ENCODE assay signal across 8 cellular contexts in the genomic region with DNA sequence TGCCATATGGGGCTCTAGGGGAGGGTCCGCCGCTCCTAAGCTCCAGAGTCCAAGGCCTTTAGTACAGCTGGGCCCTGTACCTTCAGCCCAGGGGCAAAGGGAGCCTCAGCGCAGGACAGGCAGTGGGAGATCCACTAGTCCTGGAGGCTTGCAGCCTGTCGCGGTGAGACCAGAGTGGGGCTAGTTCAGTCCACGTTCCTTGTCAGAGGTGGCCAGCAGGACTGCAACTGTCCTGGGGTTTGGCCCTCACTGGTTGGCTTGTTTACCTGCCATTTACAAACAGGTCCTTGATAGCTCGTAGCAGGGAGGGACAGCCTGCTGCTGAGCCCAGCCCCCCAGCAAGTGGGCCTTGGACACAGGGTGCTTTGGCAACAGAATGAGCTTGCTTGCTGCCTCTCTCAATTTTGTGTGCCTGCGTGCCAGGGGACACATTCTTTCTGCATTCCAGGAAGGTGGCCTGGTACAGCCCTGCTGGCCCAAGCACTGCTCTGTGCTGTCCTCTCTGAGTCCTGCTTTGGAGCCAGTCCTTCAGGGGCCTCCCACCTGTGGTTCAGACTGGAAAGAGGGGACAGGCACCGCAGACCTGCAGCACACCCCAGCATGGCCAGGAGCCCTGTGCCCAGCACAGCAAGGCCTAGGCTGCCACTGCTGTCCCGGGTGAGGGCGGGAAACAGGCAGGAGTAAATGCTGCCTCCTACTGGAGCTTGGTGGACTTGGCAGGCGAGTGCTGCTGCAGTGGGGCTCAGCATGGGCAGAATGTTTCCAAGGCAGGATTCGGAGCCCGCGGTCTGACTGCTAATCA. TPM values are rescaled to one million over a fixed set of nuclear protein-coding genes. Genes with fewer than 3 reads are reported as not detected.
A peak's percentile ranks its signal among the peaks of the same experiment; 100 is the strongest.
DNase-seq lines count a peak whose midpoint lies in the region; ATAC-seq and TF ChIP-seq lines count a peak whose summit lies in the region.

No MANE protein-coding gene starts in this region.

- peaks cover 20% of the 10 kb centered on the region for H3K4me1 Mint-ChIP-seq in activated CD4-positive, alpha-beta T cell treated with anti-CD3 and anti-CD28 coated beads, Interleukin-2, amount 10 ng/mL, durations not matched to agents 24 days and 14 days
- H3K4me1 Mint-ChIP-seq in osteocyte (ENCODE audit: unreplicated experiment) = peaks cover 16% of the 10 kb centered on the region

- no peak for ATAC-seq in HG02763 (IDR thresholded peaks at IDR 0.05; ENCODE audit: unreplicated experiment)
- no peak for ATAC-seq in HG02840 (IDR thresholded peaks at IDR 0.05; ENCODE audit: low FRiP score, unreplicated experiment)

- POLR2A ChIA-PET in HEK293 (lab: Yijun Ruan, JAX) = interaction anchor here (0.7 kb wide), 1 partner anchor 210 kb away, joined by 4 read pairs; no protein-coding TSS in a partner anchor

- H3K36me3 Mint-ChIP-seq in activated CD4-positive, alpha-beta T cell treated with anti-CD3 and anti-CD28 coated beads, Interleukin-2, amount 10 ng/mL, durations not matched to agents 24 days and 14 days (ENCODE audit: low read depth) = peaks cover 20% of the 10 kb centered on the region
- H3K36me3 Mint-ChIP-seq in osteocyte (ENCODE audit: unreplicated experiment) = peaks cover 19% of the 10 kb centered on the region

- H3K4me3 ChIP-seq in HEK293 (ENCODE audit: low read depth, low read length) = no peak overlapping the region

- H3K27me3 Mint-ChIP-seq in activated CD4-positive, alpha-beta T cell treated with anti-CD3 and anti-CD28 coated beads, Interleukin-2, amount 10 ng/mL, durations not matched to agents 24 days and 14 days = no peaks in the 10 kb centered on the region
- H3K27me3 Mint-ChIP-seq in osteocyte (ENCODE audit: unreplicated experiment) = no peaks in the 10 kb centered on the region

- H3K27ac ChIP-seq in HEK293 (ENCODE audit: extremely low read depth, low read depth, low read length) = no peak overlapping the region

- DNase-seq in AML-193 (lab: John Stamatoyannopoulos, UW) (peak; percentile 56 to 59), fibroblast of peridontal ligament (ENCODE audit: extremely low read depth) (peak; percentile 25), osteocyte (ENCODE audit: extremely low spot score, unreplicated experiment) (no peak), inferior parietal cortex (ENCODE audit: extremely low spot score) (no peak)
- peak; percentile 83 for DNase-seq in activated CD4-positive, alpha-beta T cell treated with anti-CD3 and anti-CD28 coated beads, Interleukin-2, amount 10 ng/mL, durations not matched to agents 24 days and 14 days

- TF ChIP-seq CTCF in HEK293 (tag by site-specific recombination; IDR thresholded peaks at IDR 0.05) = peak; percentile 39
- peak; percentile 48 for TF ChIP-seq CTCF in osteocyte (IDR thresholded peaks at IDR 0.05)

- H3K9me3 ChIP-seq in HEK293 (ENCODE audit: control insufficient read depth, insufficient read depth, low read depth, low read length) = no peaks in the 10 kb centered on the region

- H3K4me1 ChIP-seq in HEK293 (ENCODE audit: control insufficient read depth, insufficient read depth, low read length) = no peaks in the 10 kb centered on the region

- H3K36me3 ChIP-seq in HEK293 (ENCODE audit: control insufficient read depth in 2 of 2, insufficient read depth in 1 of 2, low read length in 2 of 2) = peaks cover 0 to 47% of the 10 kb centered on the region in 2 experiments; a peak in 1 of 3 replicates

- no peaks in the 10 kb centered on the region for H3K9me3 Mint-ChIP-seq in activated CD4-positive, alpha-beta T cell treated with anti-CD3 and anti-CD28 coated beads, Interleukin-2, amount 10 ng/mL, durations not matched to agents 24 days and 14 days
- no peaks in the 10 kb centered on the region for H3K9me3 Mint-ChIP-seq in osteocyte (ENCODE audit: unreplicated experiment)

- CTCF ChIA-PET in HEK293 (lab: Yijun Ruan, JAX) = interaction anchor here (0.6 to 2.0 kb wide), 9 partner anchors 10 to 564 kb away, joined by 3 to 5 read pairs (median 3); no protein-coding TSS in a partner anchor

- intact Hi-C loops in activated CD4-positive, alpha-beta T cell treated with anti-CD3 and anti-CD28 coated beads, Interleukin-2, amount 10 ng/mL, durations not matched to agents 24 days and 14 days (cut with micrococcal nuclease) = no loop called here

- no peak overlapping the region for H3K4me3 Mint-ChIP-seq in activated CD4-positive, alpha-beta T cell treated with anti-CD3 and anti-CD28 coated beads, Interleukin-2, amount 10 ng/mL, durations not matched to agents 24 days and 14 days
- H3K4me3 Mint-ChIP-seq in osteocyte (ENCODE audit: unreplicated experiment) = no peak overlapping the region

- H3K27ac Mint-ChIP-seq in activated CD4-positive, alpha-beta T cell treated with anti-CD3 and anti-CD28 coated beads, Interleukin-2, amount 10 ng/mL, durations not matched to agents 24 days and 14 days = no peak overlapping the region
- H3K27ac Mint-ChIP-seq in osteocyte (ENCODE audit: unreplicated experiment) = no peak overlapping the region

TF ChIP-seq in HEK293, 187 proteins besides CTCF, POLR2A, EP300 and RAD21:
- TF ChIP-seq ZNF510 (tag by site-specific recombination; IDR thresholded peaks at IDR 0.05; ENCODE audit: insufficient replicate concordance) (no peak), ZIC2 (tag by site-specific recombination; IDR thresholded peaks at IDR 0.05) (peak; percentile 19; the same call in 1 of the 2 replicates), ZNF2 (tag by site-specific recombination; IDR thresholded peaks at IDR 0.05) (0 out of 2 replicates have a peak, but pooled peaks have one; percentile 38), ZNF341 (tag by site-specific recombination; IDR thresholded peaks at IDR 0.05; ENCODE audit: low read depth) (no peak), ZNF600 (tag by site-specific recombination; IDR thresholded peaks at IDR 0.05) (0 out of 2 replicates have a peak, but pooled peaks have one; percentile 10), ZNF211 (tag by site-specific recombination; IDR thresholded peaks at IDR 0.05; ENCODE audit: low read depth) (no peak)
- TF ChIP-seq, protein P1, sequence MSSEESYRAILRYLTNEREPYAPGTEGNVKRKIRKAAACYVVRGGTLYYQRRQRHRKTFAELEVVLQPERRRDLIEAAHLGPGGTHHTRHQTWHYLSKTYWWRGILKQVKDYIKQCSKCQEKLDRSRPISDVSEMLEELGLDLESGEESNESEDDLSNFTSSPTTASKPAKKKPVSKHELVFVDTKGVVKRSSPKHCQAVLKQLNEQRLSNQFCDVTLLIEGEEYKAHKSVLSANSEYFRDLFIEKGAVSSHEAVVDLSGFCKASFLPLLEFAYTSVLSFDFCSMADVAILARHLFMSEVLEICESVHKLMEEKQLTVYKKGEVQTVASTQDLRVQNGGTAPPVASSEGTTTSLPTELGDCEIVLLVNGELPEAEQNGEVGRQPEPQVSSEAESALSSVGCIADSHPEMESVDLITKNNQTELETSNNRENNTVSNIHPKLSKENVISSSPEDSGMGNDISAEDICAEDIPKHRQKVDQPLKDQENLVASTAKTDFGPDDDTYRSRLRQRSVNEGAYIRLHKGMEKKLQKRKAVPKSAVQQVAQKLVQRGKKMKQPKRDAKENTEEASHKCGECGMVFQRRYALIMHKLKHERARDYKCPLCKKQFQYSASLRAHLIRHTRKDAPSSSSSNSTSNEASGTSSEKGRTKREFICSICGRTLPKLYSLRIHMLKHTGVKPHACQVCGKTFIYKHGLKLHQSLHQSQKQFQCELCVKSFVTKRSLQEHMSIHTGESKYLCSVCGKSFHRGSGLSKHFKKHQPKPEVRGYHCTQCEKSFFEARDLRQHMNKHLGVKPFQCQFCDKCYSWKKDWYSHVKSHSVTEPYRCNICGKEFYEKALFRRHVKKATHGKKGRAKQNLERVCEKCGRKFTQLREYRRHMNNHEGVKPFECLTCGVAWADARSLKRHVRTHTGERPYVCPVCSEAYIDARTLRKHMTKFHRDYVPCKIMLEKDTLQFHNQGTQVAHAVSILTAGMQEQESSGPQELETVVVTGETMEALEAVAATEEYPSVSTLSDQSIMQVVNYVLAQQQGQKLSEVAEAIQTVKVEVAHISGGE (tag by site-specific recombination; conservative IDR thresholded peaks at IDR 0.05; ENCODE audit: low read depth) = no peak

RNA-seq across cellular contexts. Expression of a gene that starts 15.2 kb away (rescaled TPM):
- 17.4 and 17.7 TPM in 2 replicates for total RNA-seq in activated CD4-positive, alpha-beta T cell treated with anti-CD3 and anti-CD28 coated beads, Interleukin-2, amount 10 ng/mL, durations not matched to agents 24 days and 14 days
- total RNA-seq in osteocyte = 48.4 and 52.4 TPM in 2 replicates

RNA-seq across cellular contexts. Expression of a gene that starts 43.0 kb away (rescaled TPM):
- total RNA-seq in activated CD4-positive, alpha-beta T cell treated with anti-CD3 and anti-CD28 coated beads, Interleukin-2, amount 10 ng/mL, durations not matched to agents 24 days and 14 days = 4.8 and 6.2 TPM in 2 replicates
- total RNA-seq in osteocyte = 52.8 and 63.2 TPM in 2 replicates

Comparison
In these comparisons a context has a peak if more than half of its experiments do, and no peak if none do; other contexts are left out.
1. DNase-seq: peak in AML-193 (2 of 2), activated CD4-positive, alpha-beta T cell treated with anti-CD3 and anti-CD28 coated beads, Interleukin-2, amount 10 ng/mL, durations not matched to agents 24 days and 14 days (single experiment) and fibroblast of peridontal ligament (single experiment); none in osteocyte (single experiment) and inferior parietal cortex (single experiment).